Comparison of ENCODE assay signal across 23 cellular contexts in genomic region chr3:175397407-175397806, GRCh38.
"Had no signal": no experiment of that assay in that cellular context is flagged by ENCODE, and none has a peak within 500 bp of the region (broad histone marks: within the 10 kb centered on the region; RNA-seq: fewer than 3 reads in every experiment).

No MANE protein-coding gene starts in this region.

- FAIRE-seq: frontal cortex had no signal

- H3K27me3 ChIP-seq: hepatocyte, sigmoid colon, testis, uterus had no signal

- DNase-seq: activated CD8-positive, alpha-beta memory T cell treated with anti-CD3 and anti-CD28 coated beads for 24 hours; activated CD8-positive, alpha-beta memory T cell treated with anti-CD3 and anti-CD28 coated beads, Interleukin-2, amount 50 U/mL, for 4 hours; activated naive CD8-positive, alpha-beta T cell treated with anti-CD3 and anti-CD28 coated beads for 36 hours; activated T-cell treated with anti-CD3 and anti-CD28 coated beads, Interleukin-2, amount 50 U/mL, for 24 hours; amniotic stem cell; glutamatergic neuron; kidney glomerular epithelial cell; mucosa of descending colon; nephron progenitor cell; occipital lobe; sigmoid colon; stimulated activated CD4-positive, alpha-beta T cell treated with anti-CD3 and anti-CD28 coated beads, Interleukin-2, amount 100 ng/mL, for 48 hours; stimulated activated CD8-positive, alpha-beta memory T cell treated with anti-CD3 and anti-CD28 coated beads, Interleukin-4, amount 100 ng/mL, for 48 hours; stimulated activated naive B cell treated with anti-CD40 and anti-IgM and Interleukin-4, amounts not matched to agents 10 μg/mL and 1 μg/mL and 100 μg/mL, for 72 hours; T1000; testis; trophoblast cell; uterus had no signal

- H3K4me2 ChIP-seq: hepatocyte had no signal

- H3K27ac ChIP-seq: epithelial cell of prostate, sigmoid colon had no signal

- H3K36me3 ChIP-seq: sigmoid colon, uterus had no signal

- H3K9me3 ChIP-seq: mucosa of descending colon, sigmoid colon, testis, uterus had no signal

- H3K4me1 ChIP-seq: uterus had no signal

- H3K4me3 ChIP-seq: hepatocyte, mucosa of descending colon, sigmoid colon, testis, uterus had no signal

- ATAC-seq: activated T-helper 17 cell treated with anti-CD3 and anti-CD28 coated beads, Interleukin-2, amount 50 U/mL, for 72 hours; mucosa of descending colon; stimulated activated naive B cell treated with anti-CD40 and anti-IgM and Interleukin-4, amounts not matched to agents 10 μg/mL and 1 μg/mL and 100 μg/mL, for 72 hours; WTC11 had no signal
